In the genomic region with DNA sequence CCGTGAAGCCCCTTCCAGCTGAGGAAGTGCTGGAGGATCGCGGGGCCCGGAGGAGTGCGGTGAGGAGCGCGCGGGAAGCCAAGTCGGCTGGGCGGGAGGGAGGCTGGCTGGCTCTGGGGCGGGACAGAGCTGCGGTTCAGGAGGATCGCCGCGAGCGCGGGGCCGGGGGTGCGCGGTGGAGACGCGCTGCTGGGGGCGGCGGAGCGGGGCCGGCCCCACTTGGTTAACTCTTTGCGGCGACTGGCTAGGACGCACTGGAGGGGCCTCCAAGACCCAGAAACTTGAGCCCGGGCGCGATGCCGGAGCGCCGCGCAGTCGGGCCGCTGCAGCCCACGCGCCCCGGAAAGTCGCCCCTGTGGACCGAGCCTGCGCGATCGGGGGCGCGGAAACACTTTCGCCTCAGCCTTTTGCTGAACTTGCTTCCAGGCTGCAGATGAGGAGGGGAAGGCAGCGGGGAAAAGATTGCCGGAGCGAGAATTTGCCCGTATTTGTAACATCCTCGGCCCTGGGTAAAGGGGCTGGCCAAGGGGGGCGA, we compare ENCODE assay signal across 8 cellular contexts. TPM values are rescaled to one million over a fixed set of nuclear protein-coding genes. Genes with fewer than 3 reads are reported as not detected.
DNase-seq lines count a peak whose midpoint lies in the region; ATAC-seq and TF ChIP-seq lines count a peak whose summit lies in the region.

No MANE protein-coding gene starts in this region.

- H3K4me3 Mint-ChIP-seq in WTC11, result peak overlapping the region; percentile 90
- H3K4me3 Mint-ChIP-seq in natural killer cell treated with Interleukin-12 subunit alpha and Interleukin-12 subunit beta and Interleukin-15 and Interleukin-18, amount 100 ng/mL, for 72 hours, result peak overlapping the region; percentile 78

- TF ChIP-seq CTCF in WTC11 (IDR thresholded peaks at IDR 0.05), result no peak
- no peak for TF ChIP-seq CTCF in fibroblast of villous mesenchyme (IDR thresholded peaks at IDR 0.05; ENCODE audit: insufficient read depth, low read depth, low read length)

- H3K79me2 ChIP-seq in ACC112 (ENCODE audit: control insufficient read depth, insufficient read depth, low read length, unreplicated experiment), result peaks cover 38% of the 10 kb centered on the region

- DNase-seq in WTC11 (ENCODE audit: low spot score) (peak; percentile 59), fibroblast of villous mesenchyme (ENCODE audit: low read depth) (no peak), GF-D8 (lab: John Stamatoyannopoulos, UW) (no peak), DMS79 (lab: John Stamatoyannopoulos, UW) (no peak)
- DNase-seq in natural killer cell treated with Interleukin-12 subunit alpha and Interleukin-12 subunit beta and Interleukin-15 and Interleukin-18, amount 100 ng/mL, for 72 hours (ENCODE audit: low spot score), result no peak

- H3K27me3 ChIP-seq in ACC112 (ENCODE audit: insufficient read depth, low read length), result no peaks in the 10 kb centered on the region

- no peaks in the 10 kb centered on the region for H3K36me3 Mint-ChIP-seq in WTC11
- H3K36me3 Mint-ChIP-seq in natural killer cell treated with Interleukin-12 subunit alpha and Interleukin-12 subunit beta and Interleukin-15 and Interleukin-18, amount 100 ng/mL, for 72 hours, result no peaks in the 10 kb centered on the region

- POLR2A ChIA-PET in WTC11 (lab: Charles Lee), result interaction anchor here (0.8 to 1.5 kb wide), 3 partner anchors 12 to 363 kb away, joined by 3 to 4 read pairs (median 3); no protein-coding TSS in a partner anchor

- peaks cover 25% of the 10 kb centered on the region for H3K4me1 Mint-ChIP-seq in WTC11
- H3K4me1 Mint-ChIP-seq in natural killer cell treated with Interleukin-12 subunit alpha and Interleukin-12 subunit beta and Interleukin-15 and Interleukin-18, amount 100 ng/mL, for 72 hours (ENCODE audit: low read depth in 2 of 2), result peaks cover 6 to 13% of the 10 kb centered on the region in 2 donors

- ATAC-seq in GM18498 (IDR thresholded peaks at IDR 0.05; ENCODE audit: unreplicated experiment) (peak; percentile 43), HG03066 (IDR thresholded peaks at IDR 0.05; ENCODE audit: low read depth, unreplicated experiment) (peak; percentile 32), WTC11 (peak; percentile 49)
- ATAC-seq in natural killer cell treated with Interleukin-12 subunit alpha and Interleukin-12 subunit beta and Interleukin-15 and Interleukin-18, amount 100 ng/mL, for 72 hours, result peak; percentile 62 to 77

- peak overlapping the region; percentile 71 for H3K27ac ChIP-seq in ACC112 (ENCODE audit: low read depth, low read length)

- H3K36me3 ChIP-seq in ACC112 (ENCODE audit: insufficient read depth, low read length), result no peaks in the 10 kb centered on the region

- CTCF ChIA-PET in WTC11 (lab: Charles Lee), result interaction anchor here (0.6 to 1.6 kb wide), 6 partner anchors 11 to 594 kb away, joined by 4 to 6 read pairs (median 5); a partner anchor contains a TSS

- H3K4me3 ChIP-seq in ACC112 (ENCODE audit: low read depth, low read length) (peak overlapping the region; percentile 92), fibroblast of villous mesenchyme (ENCODE audit: low read depth, low read length) (peak overlapping the region; percentile 89)

- no peaks in the 10 kb centered on the region for H3K9me3 Mint-ChIP-seq in WTC11
- H3K9me3 Mint-ChIP-seq in natural killer cell treated with Interleukin-12 subunit alpha and Interleukin-12 subunit beta and Interleukin-15 and Interleukin-18, amount 100 ng/mL, for 72 hours, result no peaks in the 10 kb centered on the region

- no peaks in the 10 kb centered on the region; the same call in 1 of the 2 replicates for H3K27me3 Mint-ChIP-seq in WTC11 (ENCODE audit: low read depth)
- H3K27me3 Mint-ChIP-seq in natural killer cell treated with Interleukin-12 subunit alpha and Interleukin-12 subunit beta and Interleukin-15 and Interleukin-18, amount 100 ng/mL, for 72 hours, result peaks cover 0 to 2% of the 10 kb centered on the region in 2 donors

- H3K27ac Mint-ChIP-seq in WTC11, result no peak overlapping the region
- H3K27ac Mint-ChIP-seq in natural killer cell treated with Interleukin-12 subunit alpha and Interleukin-12 subunit beta and Interleukin-15 and Interleukin-18, amount 100 ng/mL, for 72 hours, result no peak overlapping the region

- H2AFZ ChIP-seq in ACC112 (ENCODE audit: low read length, unreplicated experiment), result peak overlapping the region; percentile 62

- H3K4me1 ChIP-seq in ACC112 (ENCODE audit: control insufficient read depth, insufficient read depth, low read length, unreplicated experiment), result peaks cover 22% of the 10 kb centered on the region

TF ChIP-seq in WTC11, 78 proteins besides CTCF, POLR2A, EP300 and RAD21 (continues in another document):
- TF ChIP-seq TP53 (CRISPR knock-in tag; IDR thresholded peaks at IDR 0.05) (no peak), JAZF1 (CRISPR knock-in tag; IDR thresholded peaks at IDR 0.05) (no peak), FOXP1 (CRISPR knock-in tag; IDR thresholded peaks at IDR 0.05; ENCODE audit: borderline replicate concordance) (peak; percentile 20; the same call in 1 of the 2 replicates), TCF7 (CRISPR knock-in tag; IDR thresholded peaks at IDR 0.05; ENCODE audit: low read depth) (no peak), ZNF263 (CRISPR knock-in tag; IDR thresholded peaks at IDR 0.05; ENCODE audit: low read depth) (no peak), GABPB1 (CRISPR knock-in tag; IDR thresholded peaks at IDR 0.05) (no peak), ZNF138 (CRISPR knock-in tag; conservative IDR thresholded peaks at IDR 0.05) (no peak)
- TF ChIP-seq, protein P1, sequence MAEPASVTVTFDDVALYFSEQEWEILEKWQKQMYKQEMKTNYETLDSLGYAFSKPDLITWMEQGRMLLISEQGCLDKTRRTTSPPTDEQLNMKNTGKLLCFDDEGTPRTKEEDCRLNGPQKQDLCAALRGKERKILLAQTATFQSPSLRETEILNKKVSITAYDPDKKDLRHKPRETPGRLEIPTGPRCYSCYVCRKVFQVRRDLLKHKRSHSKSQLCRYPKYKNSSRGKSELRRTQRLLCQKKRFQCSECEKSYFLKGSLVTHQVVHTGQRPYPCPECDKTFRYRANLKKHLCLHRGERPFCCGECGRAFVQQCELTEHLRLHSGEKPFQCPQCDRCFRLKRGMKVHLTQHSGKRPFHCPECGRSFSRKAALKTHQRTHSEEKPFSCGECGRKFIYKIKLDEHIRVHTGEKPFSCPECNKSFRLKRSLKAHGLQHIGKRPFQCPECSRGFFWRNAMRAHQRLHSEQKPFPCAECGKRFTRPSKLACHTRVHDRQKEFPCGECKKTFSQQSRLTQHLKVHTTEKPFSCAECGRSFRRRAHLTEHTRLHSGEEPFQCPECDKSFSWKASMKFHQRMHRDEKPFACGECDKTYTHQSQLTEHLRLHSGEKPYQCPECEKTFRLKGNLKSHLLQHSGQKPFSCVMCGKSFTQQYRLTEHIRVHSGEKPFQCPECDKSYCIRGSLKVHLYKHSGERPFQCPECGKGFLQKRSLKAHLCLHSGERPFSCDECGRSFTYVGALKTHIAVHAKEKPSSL (CRISPR knock-in tag; conservative IDR thresholded peaks at IDR 0.05), result no peak
- TF ChIP-seq, protein P2, sequence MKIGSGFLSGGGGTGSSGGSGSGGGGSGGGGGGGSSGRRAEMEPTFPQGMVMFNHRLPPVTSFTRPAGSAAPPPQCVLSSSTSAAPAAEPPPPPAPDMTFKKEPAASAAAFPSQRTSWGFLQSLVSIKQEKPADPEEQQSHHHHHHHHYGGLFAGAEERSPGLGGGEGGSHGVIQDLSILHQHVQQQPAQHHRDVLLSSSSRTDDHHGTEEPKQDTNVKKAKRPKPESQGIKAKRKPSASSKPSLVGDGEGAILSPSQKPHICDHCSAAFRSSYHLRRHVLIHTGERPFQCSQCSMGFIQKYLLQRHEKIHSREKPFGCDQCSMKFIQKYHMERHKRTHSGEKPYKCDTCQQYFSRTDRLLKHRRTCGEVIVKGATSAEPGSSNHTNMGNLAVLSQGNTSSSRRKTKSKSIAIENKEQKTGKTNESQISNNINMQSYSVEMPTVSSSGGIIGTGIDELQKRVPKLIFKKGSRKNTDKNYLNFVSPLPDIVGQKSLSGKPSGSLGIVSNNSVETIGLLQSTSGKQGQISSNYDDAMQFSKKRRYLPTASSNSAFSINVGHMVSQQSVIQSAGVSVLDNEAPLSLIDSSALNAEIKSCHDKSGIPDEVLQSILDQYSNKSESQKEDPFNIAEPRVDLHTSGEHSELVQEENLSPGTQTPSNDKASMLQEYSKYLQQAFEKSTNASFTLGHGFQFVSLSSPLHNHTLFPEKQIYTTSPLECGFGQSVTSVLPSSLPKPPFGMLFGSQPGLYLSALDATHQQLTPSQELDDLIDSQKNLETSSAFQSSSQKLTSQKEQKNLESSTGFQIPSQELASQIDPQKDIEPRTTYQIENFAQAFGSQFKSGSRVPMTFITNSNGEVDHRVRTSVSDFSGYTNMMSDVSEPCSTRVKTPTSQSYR (CRISPR knock-in tag; IDR thresholded peaks at IDR 0.05), result no peak
- TF ChIP-seq, protein P3, sequence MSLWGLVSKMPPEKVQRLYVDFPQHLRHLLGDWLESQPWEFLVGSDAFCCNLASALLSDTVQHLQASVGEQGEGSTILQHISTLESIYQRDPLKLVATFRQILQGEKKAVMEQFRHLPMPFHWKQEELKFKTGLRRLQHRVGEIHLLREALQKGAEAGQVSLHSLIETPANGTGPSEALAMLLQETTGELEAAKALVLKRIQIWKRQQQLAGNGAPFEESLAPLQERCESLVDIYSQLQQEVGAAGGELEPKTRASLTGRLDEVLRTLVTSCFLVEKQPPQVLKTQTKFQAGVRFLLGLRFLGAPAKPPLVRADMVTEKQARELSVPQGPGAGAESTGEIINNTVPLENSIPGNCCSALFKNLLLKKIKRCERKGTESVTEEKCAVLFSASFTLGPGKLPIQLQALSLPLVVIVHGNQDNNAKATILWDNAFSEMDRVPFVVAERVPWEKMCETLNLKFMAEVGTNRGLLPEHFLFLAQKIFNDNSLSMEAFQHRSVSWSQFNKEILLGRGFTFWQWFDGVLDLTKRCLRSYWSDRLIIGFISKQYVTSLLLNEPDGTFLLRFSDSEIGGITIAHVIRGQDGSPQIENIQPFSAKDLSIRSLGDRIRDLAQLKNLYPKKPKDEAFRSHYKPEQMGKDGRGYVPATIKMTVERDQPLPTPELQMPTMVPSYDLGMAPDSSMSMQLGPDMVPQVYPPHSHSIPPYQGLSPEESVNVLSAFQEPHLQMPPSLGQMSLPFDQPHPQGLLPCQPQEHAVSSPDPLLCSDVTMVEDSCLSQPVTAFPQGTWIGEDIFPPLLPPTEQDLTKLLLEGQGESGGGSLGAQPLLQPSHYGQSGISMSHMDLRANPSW (CRISPR knock-in tag; conservative IDR thresholded peaks at IDR 0.05; ENCODE audit: low read depth), result no peak

RNA-seq across cellular contexts. Expression of a gene that starts 0.6 kb away (rescaled TPM):
- 5.9 to 7.9 TPM (median 7.2 TPM) in 3 replicates for total RNA-seq in WTC11 (2021)
- total RNA-seq in fibroblast of villous mesenchyme, result 113 and 189 TPM in 2 replicates
- total RNA-seq in natural killer cell treated with Interleukin-12 subunit alpha and Interleukin-12 subunit beta and Interleukin-15 and Interleukin-18, amount 100 ng/mL, for 72 hours, result 1 to 10 TPM in 1 of 2 donors, under 1 TPM in 1; 0.78 to 5.2 TPM

Comparison
In these comparisons a context has a peak if more than half of its experiments do, and no peak if none do; other contexts are left out.
1. RNA of a gene that starts 0.6 kb away (total RNA-seq): 113 to 189 TPM in fibroblast of villous mesenchyme; 5.9 to 7.9 TPM in WTC11 and 0.78 to 5.2 TPM in natural killer cell treated with Interleukin-12 subunit alpha and Interleukin-12 subunit beta and Interleukin-15 and Interleukin-18, amount 100 ng/mL, for 72 hours; every median in the first group is over 10 times any median in the second.
2. Peak in every context shown above with its lines, with median percentiles within 50 percentile points of each other: ATAC-seq.